In genomic region chr16:4184038-4184702, GRCh38 we compare ENCODE assay signal across 8 cellular contexts. TPM values are rescaled to one million over a fixed set of nuclear protein-coding genes. Genes with fewer than 3 reads are reported as not detected.
DNase-seq lines count a peak whose midpoint lies in the region; ATAC-seq, FAIRE-seq and TF ChIP-seq lines count a peak whose summit lies in the region.

No MANE protein-coding gene starts in this region.

- H4K20me1 ChIP-seq in HepG2 (ENCODE audit: insufficient read depth, low read length): no peaks in the 10 kb centered on the region

- H3K9ac ChIP-seq in HepG2 (ENCODE audit: insufficient read depth, low read depth, low read length): peak overlapping the region; percentile 84

- H3K79me2 ChIP-seq in HepG2 (ENCODE audit: insufficient read depth, low read length): no peaks in the 10 kb centered on the region

- FAIRE-seq in HepG2 (lab: Jason Lieb, UNC): no peak

- H3K4me1 ChIP-seq in HepG2 (ENCODE audit: insufficient read depth, low read length) (peaks cover 9% of the 10 kb centered on the region), upper lobe of left lung (peaks cover 6 to 16% (median 10%) of the 10 kb centered on the region in 4 donors)

- H3K27ac ChIP-seq in HepG2 (ENCODE audit: extremely low read length, insufficient read depth, low read length): peak overlapping the region; percentile 76
- peak overlapping the region; percentile 94 to 99 (median 96) for H3K27ac ChIP-seq in upper lobe of left lung

- peaks cover 10% of the 10 kb centered on the region for H3K4me1 Mint-ChIP-seq in activated T-cell treated with anti-CD3 and anti-CD28 coated beads, Interleukin-2, amount 50 U/mL, for 24 hours (ENCODE audit: low read depth)

- H3K4me3 ChIP-seq in astrocyte of the spinal cord (ENCODE audit: low read depth, low read length): peak overlapping the region; percentile 72
- H3K4me3 ChIP-seq in HepG2 (replicated peaks in 1 of 3; ENCODE audit: insufficient read depth in 1 of 3, low read depth in 2 of 3, low read length in 3 of 3): peak overlapping the region; percentile 34 to 78 (median 68); a peak in 5 of 6 replicates
- H3K4me3 ChIP-seq in upper lobe of left lung: peak overlapping the region; percentile 56 to 88 (median 72)

- BruUV-seq in HepG2 (replicated peaks; lab: Mats Ljungman, UMichigan): TSS peak; percentile 69

- 9% methylated on average over 24 of the region's 59 CpGs for WGBS in HepG2 (ENCODE audit: low lambda C conversion rate)
- 32 to 38% methylated on average over 24 to 36 of the region's 59 CpGs for WGBS in upper lobe of left lung, 2 donors

- H2AFZ ChIP-seq in HepG2 (ENCODE audit: low read length): no peak overlapping the region

- TF ChIP-seq EP300 in HepG2 (IDR thresholded peaks at IDR 0.05; ENCODE audit: low read depth in 2 of 2, low read length in 2 of 2): no peak
- no peak for TF ChIP-seq EP300 in HepG2 (CRISPR knock-in tag; IDR thresholded peaks at IDR 0.05; ENCODE audit: borderline replicate concordance)
- no peak for TF ChIP-seq EP300 in upper lobe of left lung (IDR thresholded peaks at IDR 0.05)

- H3K4me2 ChIP-seq in HepG2 (ENCODE audit: low read depth, low read length): peak overlapping the region; percentile 87

- intact Hi-C loops in HepG2 (cut with micrococcal nuclease; ENCODE audit: unreplicated experiment): no loop called here

- no peak for TF ChIP-seq RAD21 in HepG2 (CRISPR knock-in tag; IDR thresholded peaks at IDR 0.05)

- ATAC-seq in HepG2: no peak
- peak in 1 of 2 donors; percentile 31 for ATAC-seq in upper lobe of left lung (ENCODE audit: low FRiP score in 2 of 2)
- no peak for ATAC-seq in HG03354 (IDR thresholded peaks at IDR 0.05; ENCODE audit: poor library complexity, severe bottlenecking, unreplicated experiment)
- ATAC-seq in HG03039 (IDR thresholded peaks at IDR 0.05; ENCODE audit: unreplicated experiment): no peak

- H3K27me3 ChIP-seq in HepG2 (ENCODE audit: control insufficient read depth in 1 of 2, insufficient read depth in 2 of 2, low read length in 2 of 2) (peaks cover 0 to 4% of the 10 kb centered on the region in 2 experiments; a peak in 3 of 5 replicates), upper lobe of left lung (no peaks in the 10 kb centered on the region)

- in situ Hi-C loops in astrocyte of the spinal cord (cut with HindIII; ENCODE audit: low sequenced_read_pairs) (no loop called here), HepG2 (cut with HindIII; ENCODE audit: extremely low pct_ligation_motif_present, low pct_unique_long_range_greater_than_20kb) (no loop called here)

- H3K4me3 Mint-ChIP-seq in activated T-cell treated with anti-CD3 and anti-CD28 coated beads, Interleukin-2, amount 50 U/mL, for 24 hours: peak overlapping the region; percentile 80

- no peaks in the 10 kb centered on the region for H3K36me3 Mint-ChIP-seq in activated T-cell treated with anti-CD3 and anti-CD28 coated beads, Interleukin-2, amount 50 U/mL, for 24 hours (ENCODE audit: low read depth)

- H3K27me3 Mint-ChIP-seq in activated T-cell treated with anti-CD3 and anti-CD28 coated beads, Interleukin-2, amount 50 U/mL, for 24 hours: peaks cover 5% of the 10 kb centered on the region

- DNase-seq in activated T-cell treated with anti-CD3 and anti-CD28 coated beads, Interleukin-2, amount 50 U/mL, for 24 hours: no peak
- no peak for DNase-seq in activated T-cell treated with anti-CD3 and anti-CD28 coated beads, Interleukin-2, amount 50 U/mL, for 1 hour
- no peak for DNase-seq in astrocyte of the spinal cord (ENCODE audit: low read depth, low spot score)
- no peak for DNase-seq in HepG2 (ENCODE audit: low spot score)
- peak in 1 of 2 donors; percentile 89 for DNase-seq in upper lobe of left lung
- no peak for DNase-seq in SW 1271 (lab: John Stamatoyannopoulos, UW)

- TF ChIP-seq POLR2A in HepG2 (IDR thresholded peaks at IDR 0.05; ENCODE audit: insufficient read depth in 1 of 2, low read depth in 2 of 2, low read length in 2 of 2): no peak
- no peak for TF ChIP-seq POLR2A in upper lobe of left lung (IDR thresholded peaks at IDR 0.05)

- TF ChIP-seq CTCF in astrocyte of the spinal cord (IDR thresholded peaks at IDR 0.05; ENCODE audit: low read depth, low read length) (no peak), HepG2 (CRISPR knock-in tag; IDR thresholded peaks at IDR 0.05) (no peak), upper lobe of left lung (IDR thresholded peaks at IDR 0.05) (no peak)

- CTCF ChIA-PET in HepG2 (lab: Yijun Ruan, JAX; ENCODE audit: low intra/inter-chr PET ratio, low total read pairs): no interaction called here

- H3K36me3 ChIP-seq in HepG2 (replicated peaks in 1 of 2; ENCODE audit: control insufficient read depth in 1 of 2, insufficient read depth in 2 of 2, low read length in 2 of 2) (no peaks in the 10 kb centered on the region), upper lobe of left lung (no peaks in the 10 kb centered on the region)

- POLR2A ChIA-PET in HepG2 (lab: Yijun Ruan, JAX): interaction anchor here (0.7 to 1.7 kb wide), 10 partner anchors 9 to 172 kb away, joined by 3 to 15 read pairs (median 3); partner anchors contain the start of gene TFAP4

- no peaks in the 10 kb centered on the region for H3K9me3 Mint-ChIP-seq in activated T-cell treated with anti-CD3 and anti-CD28 coated beads, Interleukin-2, amount 50 U/mL, for 24 hours

- no peaks in the 10 kb centered on the region for H3K9me3 ChIP-seq in HepG2 (ENCODE audit: low read length)
- no peaks in the 10 kb centered on the region for H3K9me3 ChIP-seq in upper lobe of left lung

- H3K27ac Mint-ChIP-seq in activated T-cell treated with anti-CD3 and anti-CD28 coated beads, Interleukin-2, amount 50 U/mL, for 24 hours: peak overlapping the region; percentile 89

TF ChIP-seq in HepG2, 621 proteins besides CTCF, POLR2A, EP300 and RAD21 (continues in another document):
- no peak for TF ChIP-seq MIER2 (CRISPR knock-in tag; IDR thresholded peaks at IDR 0.05)
- TF ChIP-seq KAT8 (CRISPR knock-in tag; IDR thresholded peaks at IDR 0.05): 0 out of 2 replicates have a peak, but pooled peaks have one; percentile 11
- no peak for TF ChIP-seq ZKSCAN1 (IDR thresholded peaks at IDR 0.05; ENCODE audit: low read length)
- 0 out of 2 replicates have a peak, but pooled peaks have one; percentile 17 for TF ChIP-seq PREB (CRISPR knock-in tag; IDR thresholded peaks at IDR 0.05)
- TF ChIP-seq PAXIP1 (CRISPR knock-in tag; conservative IDR thresholded peaks at IDR 0.05): 0 out of 2 replicates have a peak, but pooled peaks have one; percentile 5

RNA-seq across cellular contexts. Expression of gene SRL, which starts 57.7 kb away (rescaled TPM):
- total RNA-seq in HepG2 (2016; rRNA removed; fragmentation: Illumina TruSeq; extraction: Trizol): not detected in 2 replicates
- total RNA-seq in HepG2 (2016; cell fraction: cytosol; rRNA removed; fragmentation: Illumina TruSeq; extraction: Trizol; ENCODE audit: low read depth): not detected in 2 replicates
- total RNA-seq in HepG2 (2016; cell fraction: insoluble cytoplasmic fraction; rRNA removed; fragmentation: Illumina TruSeq; extraction: Trizol): 0.02 TPM in 1 of 2 replicates, not detected in the other
- not detected in 2 replicates for total RNA-seq in HepG2 (2016; cell fraction: membrane; rRNA removed; fragmentation: Illumina TruSeq; extraction: Trizol)
- not detected in 2 replicates for total RNA-seq in HepG2 (2016; cell fraction: nucleus; rRNA removed; fragmentation: Illumina TruSeq; extraction: Trizol)
- polyA plus RNA-seq in HepG2 (2011; rRNA removed): 0.04 and 0.05 TPM in 2 replicates
- 0.04 and 0.05 TPM in 2 replicates for polyA plus RNA-seq in HepG2 (2011; cell fraction: cytosol; rRNA removed)
- 0.03 and 0.05 TPM in 2 replicates for polyA plus RNA-seq in HepG2 (2011; cell fraction: nucleus; rRNA removed)
- 0.05 and 0.16 TPM in 2 replicates for polyA plus RNA-seq in HepG2 (2012)
- not detected in 2 replicates for polyA plus RNA-seq in HepG2 (2016; cell fraction: cytosol; fragmentation: Illumina TruSeq; extraction: Trizol; ENCODE audit: low read depth)
- polyA plus RNA-seq in HepG2 (2016; cell fraction: insoluble cytoplasmic fraction; fragmentation: Illumina TruSeq; extraction: Trizol; ENCODE audit: low read depth): not detected in 2 replicates
- polyA plus RNA-seq in HepG2 (2016; cell fraction: membrane; fragmentation: Illumina TruSeq; extraction: Trizol; ENCODE audit: low read depth): not detected in 2 replicates
- polyA plus RNA-seq in HepG2 (2016; cell fraction: nucleus; fragmentation: Illumina TruSeq; extraction: Trizol; ENCODE audit: insufficient read depth, low read depth): not detected in 2 replicates
- polyA minus RNA-seq in HepG2 (2011; rRNA and poly(A)+ RNA removed; ENCODE audit: low replicate concordance): 0.08 TPM in 1 of 2 replicates, not detected in the other
- not detected in 2 replicates for polyA minus RNA-seq in HepG2 (2011; cell fraction: cytosol; rRNA and poly(A)+ RNA removed)
- not detected in 2 replicates for polyA minus RNA-seq in HepG2 (2011; cell fraction: nucleus; rRNA and poly(A)+ RNA removed)
- 1 to 10 TPM in 1 of 6 donors, under 1 TPM in 2, not detected in 3; 0.30 to 1.1 (median 0.46) TPM for total RNA-seq in upper lobe of left lung
